ENCODE assay signal across 1 cellular context in genomic region chr18:9494778-9495302, GRCh38.
TF ChIP-seq lines count a peak whose summit lies in the region.

No MANE protein-coding gene starts in this region.

TF ChIP-seq in K562, 482 proteins besides CTCF, POLR2A, EP300 and RAD21 (continued from another document and continues in another):
- no peak for TF ChIP-seq NCOA2 (IDR thresholded peaks at IDR 0.05; ENCODE audit: partially characterized antibody in 2 of 2)
- no peak for TF ChIP-seq MLX (CRISPR knock-in tag; conservative IDR thresholded peaks at IDR 0.05)
- no peak for TF ChIP-seq JUN (IDR thresholded peaks at IDR 0.05; ENCODE audit: borderline replicate concordance, low read depth, low read length)
- TF ChIP-seq JUN (CRISPR knock-in tag; IDR thresholded peaks at IDR 0.05; ENCODE audit: borderline replicate concordance): no peak
- TF ChIP-seq MIER1 (IDR thresholded peaks at IDR 0.05; ENCODE audit: low read depth): no peak
- TF ChIP-seq RERE (CRISPR knock-in tag; IDR thresholded peaks at IDR 0.05; ENCODE audit: borderline replicate concordance): no peak
- no peak for TF ChIP-seq TAF15 (IDR thresholded peaks at IDR 0.05; ENCODE audit: low read depth, low read length)
- no peak for TF ChIP-seq LARP7 (IDR thresholded peaks at IDR 0.05)
- no peak for TF ChIP-seq ILF3 (IDR thresholded peaks at IDR 0.05; ENCODE audit: borderline replicate concordance)
- TF ChIP-seq FOXP1 (CRISPR knock-in tag; IDR thresholded peaks at IDR 0.05): no peak
- TF ChIP-seq SPI1 (IDR thresholded peaks at IDR 0.05; ENCODE audit: borderline replicate concordance, low read depth, low read length): no peak
- no peak for TF ChIP-seq PML (IDR thresholded peaks at IDR 0.05; ENCODE audit: low read length)
- TF ChIP-seq CREB1 (IDR thresholded peaks at IDR 0.05): no peak
- TF ChIP-seq CREB1 (CRISPR knock-in tag; IDR thresholded peaks at IDR 0.05): no peak
- no peak for TF ChIP-seq PBX2 (CRISPR knock-in tag; IDR thresholded peaks at IDR 0.05; ENCODE audit: low read depth)
- TF ChIP-seq PBX2 (tag; conservative IDR thresholded peaks at IDR 0.05; ENCODE audit: low read depth): no peak
- no peak for TF ChIP-seq PREB (CRISPR knock-in tag; IDR thresholded peaks at IDR 0.05)
- TF ChIP-seq MXD1 (CRISPR knock-in tag; IDR thresholded peaks at IDR 0.05; ENCODE audit: borderline replicate concordance, poor library complexity, severe bottlenecking): no peak
- TF ChIP-seq ELF4 (CRISPR knock-in tag; IDR thresholded peaks at IDR 0.05): no peak
- peak; percentile 31; the same call in 1 of the 2 replicates for TF ChIP-seq HMBOX1 (IDR thresholded peaks at IDR 0.05)
- TF ChIP-seq HOMEZ (CRISPR knock-in tag; IDR thresholded peaks at IDR 0.05): no peak
- no peak for TF ChIP-seq PHB (CRISPR knock-in tag; IDR thresholded peaks at IDR 0.05)
- TF ChIP-seq IFI16 (CRISPR knock-in tag; IDR thresholded peaks at IDR 0.05): no peak
- TF ChIP-seq THRA (IDR thresholded peaks at IDR 0.05): no peak
- no peak for TF ChIP-seq BDP1 (IDR thresholded peaks at IDR 0.05; ENCODE audit: insufficient read depth, insufficient read length)
- TF ChIP-seq ZNF57 (CRISPR knock-in tag; IDR thresholded peaks at IDR 0.05): no peak
- no peak for TF ChIP-seq CAMTA2 (CRISPR knock-in tag; conservative IDR thresholded peaks at IDR 0.05)
- TF ChIP-seq KLF6 (CRISPR knock-in tag; IDR thresholded peaks at IDR 0.05; ENCODE audit: borderline replicate concordance): 0 out of 2 replicates have a peak, but pooled peaks have one; percentile 28
- TF ChIP-seq CHCHD3 (CRISPR knock-in tag; IDR thresholded peaks at IDR 0.05): no peak
- no peak for TF ChIP-seq ZSCAN32 (CRISPR knock-in tag; IDR thresholded peaks at IDR 0.05)
- TF ChIP-seq HMG20A (CRISPR knock-in tag; conservative IDR thresholded peaks at IDR 0.05): no peak
- no peak for TF ChIP-seq HMGN3 (IDR thresholded peaks at IDR 0.05; ENCODE audit: borderline replicate concordance, extremely low read depth, insufficient read length, low read depth, low read length)
- TF ChIP-seq NR2C1 (IDR thresholded peaks at IDR 0.05): no peak
- peak; percentile 57; the same call in 1 of the 2 replicates for TF ChIP-seq NR2C1 (tag; IDR thresholded peaks at IDR 0.05)
- TF ChIP-seq ASH1L (IDR thresholded peaks at IDR 0.05; ENCODE audit: borderline replicate concordance, low read depth, partially characterized antibody): no peak
- TF ChIP-seq PPARD (CRISPR knock-in tag; IDR thresholded peaks at IDR 0.05): no peak
- no peak for TF ChIP-seq THAP7 (CRISPR knock-in tag; IDR thresholded peaks at IDR 0.05)
- TF ChIP-seq ETV1 (tag; conservative IDR thresholded peaks at IDR 0.05; ENCODE audit: low read depth): peak; percentile 36; the same call in 1 of the 2 replicates
- no peak for TF ChIP-seq MTA2 (IDR thresholded peaks at IDR 0.05; ENCODE audit: low read depth)
- no peak for TF ChIP-seq EZH2 (IDR thresholded peaks at IDR 0.05; ENCODE audit: borderline replicate concordance, low read depth, low read length)
- TF ChIP-seq TCF7L2 (IDR thresholded peaks at IDR 0.05; ENCODE audit: low read depth, low read length): no peak
- no peak for TF ChIP-seq RB1 (IDR thresholded peaks at IDR 0.05; ENCODE audit: low read depth)
- no peak for TF ChIP-seq ZNF232 (CRISPR knock-in tag; IDR thresholded peaks at IDR 0.05)
- TF ChIP-seq ZNF830 (CRISPR knock-in tag; IDR thresholded peaks at IDR 0.05): no peak
- no peak for TF ChIP-seq ZNF584 (CRISPR knock-in tag; IDR thresholded peaks at IDR 0.05; ENCODE audit: low read depth)
- no peak for TF ChIP-seq HIVEP1 (CRISPR knock-in tag; IDR thresholded peaks at IDR 0.05)
- TF ChIP-seq ESRRB (CRISPR knock-in tag; IDR thresholded peaks at IDR 0.05; ENCODE audit: borderline replicate concordance): no peak
- TF ChIP-seq ATF7 (IDR thresholded peaks at IDR 0.05): no peak
- TF ChIP-seq SNAPC5 (CRISPR knock-in tag; IDR thresholded peaks at IDR 0.05): no peak
- TF ChIP-seq TEAD1 (CRISPR knock-in tag; IDR thresholded peaks at IDR 0.05): peak in 1 of 2 experiments; percentile 66; a peak in 1 of 4 replicates
- no peak for TF ChIP-seq RAD51 (IDR thresholded peaks at IDR 0.05; ENCODE audit: borderline replicate concordance, low read depth)
- no peak for TF ChIP-seq ARID2 (IDR thresholded peaks at IDR 0.05)
- no peak for TF ChIP-seq NR4A1 (CRISPR knock-in tag; IDR thresholded peaks at IDR 0.05)
- 0 out of 2 replicates have a peak, but pooled peaks have one; percentile 25 for TF ChIP-seq NR4A1 (tag; IDR thresholded peaks at IDR 0.05)
- TF ChIP-seq CBFA2T2 (conservative IDR thresholded peaks at IDR 0.05): no peak
- no peak for TF ChIP-seq BACH1 (tag; IDR thresholded peaks at IDR 0.05)
